ENCODE assay signal across 9 cellular contexts in the genomic region with DNA sequence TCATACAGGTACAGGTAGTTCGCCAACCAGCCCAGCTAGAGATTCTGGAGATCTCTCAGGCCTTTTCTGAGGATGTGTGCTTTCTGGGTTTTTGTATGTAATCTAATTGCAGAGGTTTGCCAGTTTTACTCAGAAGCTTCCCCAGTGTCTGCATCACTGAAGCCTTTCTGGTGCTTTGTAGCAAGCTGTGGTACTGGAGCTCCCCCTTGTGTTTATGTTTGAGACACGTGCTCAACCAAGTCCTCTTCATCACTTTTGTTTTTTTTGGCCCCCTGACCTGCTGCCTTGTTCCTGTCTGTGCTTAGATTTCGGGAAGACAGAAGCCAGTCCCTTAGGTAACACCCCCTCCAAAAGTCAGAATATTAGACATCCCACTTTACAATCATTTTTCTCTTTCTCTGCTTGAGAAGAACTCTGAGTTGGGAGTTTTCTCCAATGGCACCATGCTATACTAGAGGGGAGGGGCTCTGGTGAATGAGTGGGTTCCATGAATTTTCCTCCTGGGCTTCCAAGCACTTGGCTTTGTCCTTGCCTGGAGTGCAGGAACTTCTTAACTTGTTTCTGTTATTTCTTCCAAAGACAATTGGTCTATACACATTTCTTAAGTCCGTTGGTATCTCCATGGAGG.
A peak's percentile ranks its signal among the peaks of the same experiment; 100 is the strongest.
DNase-seq lines count a peak whose midpoint lies in the region; ATAC-seq and TF ChIP-seq lines count a peak whose summit lies in the region.
"Had no signal": no experiment of that assay in that cellular context is flagged by ENCODE, and none has a peak within 500 bp of the region (broad histone marks: within the 10 kb centered on the region; RNA-seq: fewer than 3 reads in every experiment).

No MANE protein-coding gene starts in this region.

- H3K27me3 Mint-ChIP-seq in immature natural killer cell (ENCODE audit: low read depth in 3 of 3), result peaks cover 0 to 4% (median 2%) of the 10 kb centered on the region in 3 donors

- peak; percentile 91 for ATAC-seq in GM19438 (IDR thresholded peaks at IDR 0.05; ENCODE audit: low read depth, unreplicated experiment)
- ATAC-seq in HG03442 (IDR thresholded peaks at IDR 0.05; ENCODE audit: unreplicated experiment), result peak; percentile 91

- no peaks in the 10 kb centered on the region for H3K4me1 Mint-ChIP-seq in immature natural killer cell
- H3K4me1 Mint-ChIP-seq: activated naive CD4-positive, alpha-beta T cell treated with anti-CD3 and anti-CD28 coated beads, Interleukin-2, amount 50 U/mL, for 24 hours had no signal

- no peak for TF ChIP-seq POLR2A in thyroid gland (IDR thresholded peaks at IDR 0.05)

- DNase-seq in Daoy (ENCODE audit: low read depth), result peak; percentile 50
- peak; percentile 26 to 70 for DNase-seq in NCI-H526 (lab: John Stamatoyannopoulos, UW)
- DNase-seq in astrocyte of the hippocampus (ENCODE audit: low read depth, low spot score), result peak; percentile 80
- DNase-seq in immature natural killer cell, result peak in 2 of 3 donors; percentile 0 to 14
- DNase-seq in thyroid gland, result peak; percentile 58 to 66
- DNase-seq in activated T-cell treated with anti-CD3 and anti-CD28 coated beads, Interleukin-2, amount 50 U/mL, for 1 hour, result no peak

- no peaks in the 10 kb centered on the region for H3K9me3 ChIP-seq in thyroid gland

- TF ChIP-seq CTCF in thyroid gland (IDR thresholded peaks at IDR 0.05), result peak; percentile 17 to 81 (median 60)

- no peaks in the 10 kb centered on the region for H3K27me3 ChIP-seq in thyroid gland

- H3K9me3 Mint-ChIP-seq in immature natural killer cell, result peaks cover 0 to 19% (median 2%) of the 10 kb centered on the region in 6 donors

- no peaks in the 10 kb centered on the region for H3K36me3 ChIP-seq in thyroid gland

- no peak overlapping the region for H3K27ac Mint-ChIP-seq in immature natural killer cell
- H3K27ac Mint-ChIP-seq: activated naive CD4-positive, alpha-beta T cell treated with anti-CD3 and anti-CD28 coated beads, Interleukin-2, amount 50 U/mL, for 24 hours had no signal

- H3K27ac ChIP-seq in thyroid gland, result no peak overlapping the region

- intact Hi-C loops in thyroid gland (cut with DNase I), result no loop called here

- WGBS in thyroid gland, 2 donors, result 46 to 48% methylated on average over 4 of the region's 4 CpGs

- peaks cover 0 to 3% of the 10 kb centered on the region in 2 donors for H3K4me1 ChIP-seq in thyroid gland

- H3K36me3 Mint-ChIP-seq in immature natural killer cell, result no peaks in the 10 kb centered on the region

- no peak overlapping the region for H3K4me3 Mint-ChIP-seq in immature natural killer cell
- H3K4me3 Mint-ChIP-seq: activated naive CD4-positive, alpha-beta T cell treated with anti-CD3 and anti-CD28 coated beads, Interleukin-2, amount 50 U/mL, for 24 hours had no signal

- no peak overlapping the region for H3K4me3 ChIP-seq in thyroid gland (replicated peaks in 1 of 3)
